ENCODE assay signal across 9 cellular contexts in genomic region chr3:101950510-101950909, GRCh38.
DNase-seq lines count a peak whose midpoint lies in the region; TF ChIP-seq lines count a peak whose summit lies in the region.
"Had no signal": no experiment of that assay in that cellular context is flagged by ENCODE, and none has a peak within 500 bp of the region (broad histone marks: within the 10 kb centered on the region; RNA-seq: fewer than 3 reads in every experiment).

No MANE protein-coding gene starts in this region.

- H3K4me3 ChIP-seq in NB4 (ENCODE audit: low read depth, low read length) (no peak overlapping the region), adrenal gland (no peak overlapping the region), Peyer's patch (no peak overlapping the region)

- TF ChIP-seq POLR2A in NB4 (IDR thresholded peaks at IDR 0.05; ENCODE audit: extremely low read depth, insufficient read length) = no peak
- no peak for TF ChIP-seq POLR2A in adrenal gland (IDR thresholded peaks at IDR 0.05)
- no peak for TF ChIP-seq POLR2A in Peyer's patch (IDR thresholded peaks at IDR 0.05)

- DNase-seq in Calu3 (peak; percentile 59), GM20000 (ENCODE audit: low spot score) (peak; percentile 33), NB4 (ENCODE audit: low read depth) (peak; percentile 36), glomerular visceral epithelial cell (ENCODE audit: extremely low spot score) (peak; percentile 96), adrenal gland (no peak), Peyer's patch (no peak), NCI-H446 treated with DMSO at 0.1 percent for 48 hours (lab: John Stamatoyannopoulos, UW) (no peak)
- DNase-seq in activated CD8-positive, alpha-beta memory T cell treated with anti-CD3 and anti-CD28 coated beads for 24 hours = no peak

- peak overlapping the region; percentile 38 for H3K4me3 Mint-ChIP-seq in Calu3 (ENCODE audit: low read depth, unreplicated experiment)
- H3K4me3 Mint-ChIP-seq: activated naive CD4-positive, alpha-beta T cell treated with anti-CD3 and anti-CD28 coated beads, Interleukin-2, amount 50 U/mL, for 24 hours had no signal

- no peaks in the 10 kb centered on the region for H3K27me3 ChIP-seq in adrenal gland
- no peaks in the 10 kb centered on the region for H3K27me3 ChIP-seq in Peyer's patch

- no peak overlapping the region for H3K27ac ChIP-seq in adrenal gland
- H3K27ac ChIP-seq in Peyer's patch = no peak overlapping the region

- peaks cover 42% of the 10 kb centered on the region for H3K4me1 Mint-ChIP-seq in Calu3 (ENCODE audit: low read depth, unreplicated experiment)

- H3K36me3 Mint-ChIP-seq in Calu3 (ENCODE audit: insufficient read depth, unreplicated experiment) = peaks cover 7% of the 10 kb centered on the region
- H3K36me3 Mint-ChIP-seq: activated naive CD4-positive, alpha-beta T cell treated with anti-CD3 and anti-CD28 coated beads, Interleukin-2, amount 50 U/mL, for 24 hours had no signal

- intact Hi-C loops in Calu3 (cut with micrococcal nuclease; ENCODE audit: unreplicated experiment) = loop anchor here (2.0 kb wide), 3 partner anchors 162 to 274 kb away; no protein-coding TSS in a partner anchor
- intact Hi-C loops in adrenal gland (cut with DNase I) = no loop called here

- H3K4me1 ChIP-seq in adrenal gland (replicated peaks in 1 of 2) (no peaks in the 10 kb centered on the region), Peyer's patch (no peaks in the 10 kb centered on the region)

- no TSS peak for BruUV-seq in Calu3 (replicated peaks; lab: Mats Ljungman, UMichigan)

- H3K27me3 Mint-ChIP-seq in Calu3 (ENCODE audit: unreplicated experiment) = no peaks in the 10 kb centered on the region
- H3K27me3 Mint-ChIP-seq: activated naive CD4-positive, alpha-beta T cell treated with anti-CD3 and anti-CD28 coated beads, Interleukin-2, amount 50 U/mL, for 24 hours had no signal

- peak overlapping the region; percentile 93 for H3K27ac Mint-ChIP-seq in Calu3 (ENCODE audit: unreplicated experiment)
- H3K27ac Mint-ChIP-seq: activated naive CD4-positive, alpha-beta T cell treated with anti-CD3 and anti-CD28 coated beads, Interleukin-2, amount 50 U/mL, for 24 hours had no signal

- 81 to 90% (median 86%) methylated on average over 4 of the region's 4 CpGs for WGBS in adrenal gland, 4 donors

- H3K36me3 ChIP-seq in adrenal gland (replicated peaks in 1 of 2) = no peaks in the 10 kb centered on the region
- no peaks in the 10 kb centered on the region for H3K36me3 ChIP-seq in Peyer's patch

- TF ChIP-seq CTCF in Calu3 (IDR thresholded peaks at IDR 0.05; ENCODE audit: unreplicated experiment) = no peak
- no peak for TF ChIP-seq CTCF in GM20000 (IDR thresholded peaks at IDR 0.05; ENCODE audit: extremely low read depth, missing control alignments)
- TF ChIP-seq CTCF in NB4 (IDR thresholded peaks at IDR 0.05; ENCODE audit: low read depth, low read length) = no peak
- no peak for TF ChIP-seq CTCF in adrenal gland (IDR thresholded peaks at IDR 0.05)
- TF ChIP-seq CTCF in Peyer's patch (IDR thresholded peaks at IDR 0.05) = no peak

- H3K9me3 ChIP-seq in adrenal gland (replicated peaks in 1 of 3) = no peaks in the 10 kb centered on the region
- H3K9me3 ChIP-seq in Peyer's patch = no peaks in the 10 kb centered on the region

- CTCF ChIA-PET in Calu3 (lab: Charles Lee) = interaction anchor here (0.6 to 2.3 kb wide), 3 partner anchors 11 to 278 kb away, joined by 3 to 8 read pairs (median 3); no protein-coding TSS in a partner anchor

- no peaks in the 10 kb centered on the region for H3K9me3 Mint-ChIP-seq in Calu3 (ENCODE audit: low read depth, unreplicated experiment)
- H3K9me3 Mint-ChIP-seq: activated naive CD4-positive, alpha-beta T cell treated with anti-CD3 and anti-CD28 coated beads, Interleukin-2, amount 50 U/mL, for 24 hours had no signal

Comparison
In these comparisons a context has a peak if more than half of its experiments do, and no peak if none do; other contexts are left out.
1. DNase-seq: peak in Calu3 (single experiment), GM20000 (single experiment), NB4 (single experiment) and glomerular visceral epithelial cell (single experiment); none in adrenal gland (0 of 7), Peyer's patch (0 of 3), NCI-H446 treated with DMSO at 0.1 percent for 48 hours (single experiment) and activated CD8-positive, alpha-beta memory T cell treated with anti-CD3 and anti-CD28 coated beads for 24 hours (single experiment).